9 cellular contexts compared by ENCODE assay signal in genomic region chr1:1833916-1834325, GRCh38. TPM values are rescaled to one million over a fixed set of nuclear protein-coding genes. Genes with fewer than 3 reads are reported as not detected.
DNase-seq lines count a peak whose midpoint lies in the region; ATAC-seq and TF ChIP-seq lines count a peak whose summit lies in the region.
"Had no signal": no experiment of that assay in that cellular context is flagged by ENCODE, and none has a peak within 500 bp of the region (broad histone marks: within the 10 kb centered on the region; RNA-seq: fewer than 3 reads in every experiment).

No MANE protein-coding gene starts in this region.

- peaks cover 37% of the 10 kb centered on the region for H3K4me1 Mint-ChIP-seq in activated T-cell treated with anti-CD3 and anti-CD28 coated beads, Interleukin-2, amount 50 U/mL, for 24 hours (ENCODE audit: low read depth)
- peaks cover 33% of the 10 kb centered on the region for H3K4me1 Mint-ChIP-seq in activated T-cell treated with anti-CD3 and anti-CD28 coated beads, Interleukin-2, amount 50 U/mL, for 4 hours (ENCODE audit: low read depth)

- no peaks in the 10 kb centered on the region for H3K27me3 Mint-ChIP-seq in activated T-cell treated with anti-CD3 and anti-CD28 coated beads, Interleukin-2, amount 50 U/mL, for 24 hours
- no peaks in the 10 kb centered on the region for H3K27me3 Mint-ChIP-seq in activated T-cell treated with anti-CD3 and anti-CD28 coated beads, Interleukin-2, amount 50 U/mL, for 4 hours (ENCODE audit: low read depth)

- peak overlapping the region; percentile 84 for H3K27ac Mint-ChIP-seq in activated T-cell treated with anti-CD3 and anti-CD28 coated beads, Interleukin-2, amount 50 U/mL, for 24 hours

- H3K9me2 ChIP-seq in hepatocyte (replicated peaks; ENCODE audit: insufficient read depth) = no peaks in the 10 kb centered on the region

- in situ Hi-C loops in gastrocnemius medialis (cut with MboI; ENCODE audit: low sequenced_read_pairs in 4 of 4) = no loop called here

- no peak overlapping the region for H3K4me3 ChIP-seq in hepatocyte
- H3K4me3 ChIP-seq in gastrocnemius medialis = no peak overlapping the region

- TF ChIP-seq CTCF in hepatocyte (IDR thresholded peaks at IDR 0.05; ENCODE audit: poor library complexity) = no peak
- TF ChIP-seq CTCF in gastrocnemius medialis (IDR thresholded peaks at IDR 0.05 in 4 of 5, conservative IDR thresholded peaks at IDR 0.05 in 1 of 5) = no peak

- no peaks in the 10 kb centered on the region for H3K36me3 ChIP-seq in hepatocyte (replicated peaks; ENCODE audit: insufficient read depth, low read depth)
- peaks cover 0 to 6% of the 10 kb centered on the region in 2 donors for H3K36me3 ChIP-seq in gastrocnemius medialis

- peaks cover 79% of the 10 kb centered on the region for H3K36me3 Mint-ChIP-seq in activated T-cell treated with anti-CD3 and anti-CD28 coated beads, Interleukin-2, amount 50 U/mL, for 24 hours (ENCODE audit: low read depth)
- H3K36me3 Mint-ChIP-seq in activated T-cell treated with anti-CD3 and anti-CD28 coated beads, Interleukin-2, amount 50 U/mL, for 4 hours (ENCODE audit: insufficient read depth) = peaks cover 19% of the 10 kb centered on the region

- WGBS in hepatocyte (ENCODE audit: low lambda C conversion rate, missing lambda C conversion rate) = 49% methylated on average over 6 of the region's 6 CpGs

- H3K79me2 ChIP-seq in hepatocyte = peaks cover 100% of the 10 kb centered on the region

- no peak for DNase-seq in activated T-cell treated with anti-CD3 and anti-CD28 coated beads, Interleukin-2, amount 50 U/mL, for 24 hours
- no peak for DNase-seq in activated T-cell treated with anti-CD3 and anti-CD28 coated beads, Interleukin-2, amount 50 U/mL, for 4 hours
- DNase-seq in NCI-H69 (lab: John Stamatoyannopoulos, UW) (peak; percentile 32), hepatocyte (ENCODE audit: low spot score) (no peak), substantia nigra (lab: John Stamatoyannopoulos, UW) (peak in 16 of 49 donors; percentile 11 to 65 (median 32)), NCI-H446 treated with DMSO at 0.1 percent for 48 hours (lab: John Stamatoyannopoulos, UW) (no peak), gastrocnemius medialis (no peak)
- DNase-seq: NCI-H1092 treated with DMSO at 0.1 percent for 48 hours had no signal

- no peak for ATAC-seq in activated T-cell treated with anti-CD3 and anti-CD28 coated beads, Interleukin-2, amount 50 U/mL, for 4 hours
- ATAC-seq in HG02798 (IDR thresholded peaks at IDR 0.05; ENCODE audit: poor library complexity, unreplicated experiment) = no peak
- no peak for ATAC-seq in gastrocnemius medialis

- H3K9me3 ChIP-seq in hepatocyte (ENCODE audit: low read depth) = no peaks in the 10 kb centered on the region
- H3K9me3 ChIP-seq in gastrocnemius medialis = no peaks in the 10 kb centered on the region

- H3K4me1 ChIP-seq in hepatocyte (ENCODE audit: insufficient read depth) (peaks cover 11% of the 10 kb centered on the region), gastrocnemius medialis (peaks cover 9 to 12% of the 10 kb centered on the region in 2 donors)

- no peak overlapping the region for H3K4me2 ChIP-seq in hepatocyte

- peak overlapping the region; percentile 57 for H3K27ac ChIP-seq in hepatocyte
- peak overlapping the region; percentile 63 for H3K27ac ChIP-seq in substantia nigra (ENCODE audit: low read depth, low read length, poor library complexity, severe bottlenecking)
- H3K27ac ChIP-seq in gastrocnemius medialis = no peak overlapping the region

- H3K4me3 Mint-ChIP-seq in activated T-cell treated with anti-CD3 and anti-CD28 coated beads, Interleukin-2, amount 50 U/mL, for 24 hours = no peak overlapping the region
- no peak overlapping the region for H3K4me3 Mint-ChIP-seq in activated T-cell treated with anti-CD3 and anti-CD28 coated beads, Interleukin-2, amount 50 U/mL, for 4 hours

- no peaks in the 10 kb centered on the region for H3K27me3 ChIP-seq in hepatocyte
- no peaks in the 10 kb centered on the region for H3K27me3 ChIP-seq in gastrocnemius medialis

- H3K9me3 Mint-ChIP-seq in activated T-cell treated with anti-CD3 and anti-CD28 coated beads, Interleukin-2, amount 50 U/mL, for 24 hours = no peaks in the 10 kb centered on the region
- H3K9me3 Mint-ChIP-seq in activated T-cell treated with anti-CD3 and anti-CD28 coated beads, Interleukin-2, amount 50 U/mL, for 4 hours = no peaks in the 10 kb centered on the region

- intact Hi-C loops in gastrocnemius medialis (cut with DNase I; ENCODE audit: low total_unique reads) = no loop called here

- peaks cover 77% of the 10 kb centered on the region for H4K20me1 ChIP-seq in hepatocyte (ENCODE audit: insufficient read depth, poor library complexity, severe bottlenecking)

- no peak for TF ChIP-seq POLR2A in gastrocnemius medialis (IDR thresholded peaks at IDR 0.05)

- no peak overlapping the region for H2AFZ ChIP-seq in hepatocyte

RNA-seq across cellular contexts. Expression of gene NADK, which starts 55.7 kb away (rescaled TPM):
- 100 to 1,000 TPM in 2 of 3 donors, 10 to 100 TPM in 1; 98.7 to 108 (median 106) TPM for total RNA-seq in activated T-cell treated with anti-CD3 and anti-CD28 coated beads, Interleukin-2, amount 50 U/mL, for 4 hours
- 46.9 and 67.5 TPM in 2 replicates for total RNA-seq in hepatocyte
- polyA plus RNA-seq in hepatocyte = 57.3 and 68.2 TPM in 2 replicates
- 10 to 100 TPM; 20.1 to 33.1 (median 32.5) TPM for total RNA-seq in gastrocnemius medialis

RNA-seq across cellular contexts. Expression of gene GNB1, which starts 57.0 kb away (rescaled TPM):
- total RNA-seq in activated T-cell treated with anti-CD3 and anti-CD28 coated beads, Interleukin-2, amount 50 U/mL, for 4 hours = 100 to 1,000 TPM; 354 to 395 (median 387) TPM
- total RNA-seq in hepatocyte (134 and 155 TPM in 2 replicates), gastrocnemius medialis (10 to 100 TPM; 29.9 to 44.1 (median 37.2) TPM)
- polyA plus RNA-seq in hepatocyte = 154 and 175 TPM in 2 replicates

Comparison
In these comparisons a context has a peak if more than half of its experiments do, and no peak if none do; other contexts are left out.
1. H3K27ac ChIP-seq: peak in hepatocyte (single experiment) and substantia nigra (single experiment); none in gastrocnemius medialis (0 of 4).